Comparison of ENCODE assay signal across 8 cellular contexts in the genomic region with DNA sequence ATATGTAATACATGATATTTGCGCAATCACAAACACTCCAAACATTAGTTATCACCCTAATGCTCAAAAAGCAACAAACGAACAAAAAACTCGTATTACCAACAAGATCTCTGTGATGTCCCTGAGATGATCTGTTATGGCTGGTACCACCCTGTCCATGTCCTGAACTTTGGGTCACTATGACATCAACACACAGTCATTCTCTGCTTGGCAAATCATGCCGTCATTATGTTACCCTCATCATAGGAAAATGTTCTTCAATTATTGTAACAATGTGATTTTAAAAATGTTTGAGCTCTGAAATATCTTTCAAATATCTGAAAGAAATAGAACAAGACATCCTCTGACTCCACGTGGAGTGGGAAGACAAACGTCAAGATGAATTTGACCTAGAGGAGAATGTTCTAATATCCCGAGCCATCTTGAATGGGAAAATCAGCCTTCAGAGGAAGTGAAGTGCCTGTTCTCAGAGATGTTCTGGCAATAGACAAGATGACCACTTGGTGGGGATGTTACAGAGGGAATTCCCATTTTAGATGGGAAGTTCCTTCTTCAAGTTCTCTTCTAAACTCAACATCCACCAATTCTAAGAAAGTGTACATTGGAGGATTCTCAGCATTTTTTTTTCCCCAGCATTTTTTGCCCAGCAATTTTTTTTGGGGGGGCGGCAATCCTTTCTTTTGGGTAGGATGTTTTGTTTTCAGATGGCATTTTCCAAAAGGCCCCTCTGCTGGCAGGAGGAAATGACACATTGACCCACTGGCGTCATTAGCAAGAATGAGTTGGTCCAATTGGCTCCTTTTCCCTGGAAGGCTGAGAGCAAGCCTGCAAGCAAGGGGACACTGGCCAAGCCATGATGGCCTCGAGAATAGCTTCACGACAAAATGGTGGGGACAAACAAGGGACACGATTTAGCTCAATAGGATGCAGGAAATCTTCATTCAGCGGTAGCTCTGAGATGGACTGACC. TPM values are rescaled to one million over a fixed set of nuclear protein-coding genes. Genes with fewer than 3 reads are reported as not detected.
A peak's percentile ranks its signal among the peaks of the same experiment; 100 is the strongest.
DNase-seq lines count a peak whose midpoint lies in the region; ATAC-seq, FAIRE-seq and TF ChIP-seq lines count a peak whose summit lies in the region.

No MANE protein-coding gene starts in this region.

- no peaks in the 10 kb centered on the region for H3K4me1 Mint-ChIP-seq in CD8-positive, alpha-beta T cell (ENCODE audit: low read depth)

- peak; percentile 77 to 86 for TF ChIP-seq RAD21 in K562 (CRISPR knock-in tag; conservative IDR thresholded peaks at IDR 0.05 in 1 of 2, IDR thresholded peaks at IDR 0.05 in 1 of 2)

- in situ Hi-C loops in K562 (cut with MboI), result no loop called here

- no peaks in the 10 kb centered on the region for H3K9me1 ChIP-seq in K562 (ENCODE audit: control insufficient read depth, insufficient read depth, low read length)

- no peaks in the 10 kb centered on the region for H3K4me1 ChIP-seq in K562 (replicated peaks in 1 of 2; ENCODE audit: control insufficient read depth in 2 of 2, insufficient read depth in 2 of 2, low read length in 2 of 2)
- H3K4me1 ChIP-seq in CD8-positive, alpha-beta T cell (ENCODE audit: insufficient read depth, low read length), result no peaks in the 10 kb centered on the region

- no peaks in the 10 kb centered on the region for H3K36me3 ChIP-seq in K562 (ENCODE audit: control insufficient read depth, insufficient read depth, low read length)
- H3K36me3 ChIP-seq in CD8-positive, alpha-beta T cell (ENCODE audit: insufficient read depth, low read length), result no peaks in the 10 kb centered on the region

- no peak overlapping the region for H3K27ac ChIP-seq in K562 (ENCODE audit: extremely low read depth, low read depth, low read length)
- no peak overlapping the region for H3K27ac ChIP-seq in CD8-positive, alpha-beta T cell (ENCODE audit: low read depth, low read length)

- peaks cover 22% of the 10 kb centered on the region for H3K27me3 Mint-ChIP-seq in CD8-positive, alpha-beta T cell (ENCODE audit: low read depth)

- H3K4me2 ChIP-seq in K562 (ENCODE audit: insufficient read depth, low read length), result no peak overlapping the region

- no peak overlapping the region for H2AFZ ChIP-seq in K562 (ENCODE audit: low read depth, low read length)

- peak; percentile 51 for DNase-seq in GM10266 (ENCODE audit: extremely low spot score)
- DNase-seq in NB4 (ENCODE audit: low read depth), result peak; percentile 59
- DNase-seq in K562 (ENCODE audit: extremely low read depth in 1 of 4, low spot score in 3 of 4), result peak; percentile 18 to 45 (median 32)
- DNase-seq in midbrain (lab: John Stamatoyannopoulos, UW), result peak; percentile 44
- DNase-seq in RPMI8226, result no peak
- no peak for DNase-seq in CD8-positive, alpha-beta T cell
- DNase-seq in stimulated activated CD4-positive, alpha-beta T cell treated with anti-CD3 and anti-CD28 coated beads, Interleukin-4, amount 100 ng/mL, for 24 hours, result no peak

- ATAC-seq in K562 (peak; percentile 47; the same call in 1 of the 3 replicates), HG02938 (IDR thresholded peaks at IDR 0.05; ENCODE audit: unreplicated experiment) (no peak)
- ATAC-seq in CD8-positive, alpha-beta T cell, result no peak

- no TSS peak for BruUV-seq in K562 (replicated peaks; lab: Mats Ljungman, UMichigan)

- 0% methylated on average over 13 of the region's 13 CpGs for WGBS in K562 (ENCODE audit: insufficient coverage, low coverage, missing lambda C conversion rate)

- H3K9me3 Mint-ChIP-seq in CD8-positive, alpha-beta T cell, result no peaks in the 10 kb centered on the region

- CTCF ChIA-PET in K562 (lab: Yijun Ruan, JAX; ENCODE audit: low intra/inter-chr PET ratio), result interaction anchor here (1.2 to 1.6 kb wide), 2 partner anchors 198 to 201 kb away, joined by 3 to 17 read pairs; no protein-coding TSS in a partner anchor
- CTCF ChIA-PET in CD8-positive, alpha-beta T cell (lab: Charles Lee), result interaction anchor here (1.0 to 1.9 kb wide), 3 partner anchors 103 to 199 kb away, joined by 3 to 8 read pairs (median 4); no protein-coding TSS in a partner anchor

- no peak overlapping the region for H3K9ac ChIP-seq in K562 (ENCODE audit: insufficient read depth in 1 of 2, low read depth in 2 of 2, low read length in 2 of 2)

- no peaks in the 10 kb centered on the region for H3K36me3 Mint-ChIP-seq in CD8-positive, alpha-beta T cell

- no peak overlapping the region for H3K27ac Mint-ChIP-seq in CD8-positive, alpha-beta T cell

- no peaks in the 10 kb centered on the region; a peak in 3 of 5 replicates for H3K27me3 ChIP-seq in K562 (ENCODE audit: control insufficient read depth in 2 of 2, insufficient read depth in 2 of 2, low read length in 2 of 2)
- no peaks in the 10 kb centered on the region for H3K27me3 ChIP-seq in CD8-positive, alpha-beta T cell (ENCODE audit: insufficient read depth, low read length)

- no peak for TF ChIP-seq EP300 in K562 (IDR thresholded peaks at IDR 0.05; ENCODE audit: low read length)

- no peak overlapping the region for H3K4me3 Mint-ChIP-seq in CD8-positive, alpha-beta T cell

- intact Hi-C loops in K562 (cut with micrococcal nuclease), result loop anchor here (1.0 kb wide), 1 partner anchor 199 kb away; no protein-coding TSS in a partner anchor
- intact Hi-C loops in CD8-positive, alpha-beta T cell (cut with DNase I, micrococcal nuclease), result loop anchor here (1.0 kb wide), 1 partner anchor 199 kb away; no protein-coding TSS in a partner anchor

- TF ChIP-seq CTCF in GM10266 (IDR thresholded peaks at IDR 0.05; ENCODE audit: control insufficient read depth, insufficient read depth, low read depth, missing control alignments) (peak; percentile 37), NB4 (IDR thresholded peaks at IDR 0.05; ENCODE audit: low read depth, low read length) (peak; percentile 65), K562 (IDR thresholded peaks at IDR 0.05 in 2 of 3, conservative IDR thresholded peaks at IDR 0.05 in 1 of 3; ENCODE audit: insufficient read depth in 2 of 3, low read depth in 1 of 3, low read length in 3 of 3) (peak; percentile 34 to 72 (median 50); a peak in 4 of 6 replicates)
- TF ChIP-seq CTCF in CD8-positive, alpha-beta T cell (IDR thresholded peaks at IDR 0.05), result no peak

- no peaks in the 10 kb centered on the region for H3K9me3 ChIP-seq in K562 (replicated peaks; ENCODE audit: control insufficient read depth, insufficient read depth, low read depth, low read length)
- H3K9me3 ChIP-seq in CD8-positive, alpha-beta T cell (ENCODE audit: low read length), result no peaks in the 10 kb centered on the region

- H3K4me3 ChIP-seq in NB4 (ENCODE audit: low read depth, low read length) (no peak overlapping the region), K562 (no peak overlapping the region)
- H3K4me3 ChIP-seq in CD8-positive, alpha-beta T cell (ENCODE audit: low read depth, low read length), result no peak overlapping the region

- no peaks in the 10 kb centered on the region for H4K20me1 ChIP-seq in K562 (replicated peaks; ENCODE audit: control insufficient read depth, insufficient read depth, low read length)

- peak; percentile 55 for FAIRE-seq in K562 (lab: Jason Lieb, UNC)

- POLR2A ChIA-PET in K562 (lab: Yijun Ruan, JAX), result interaction anchor here (0.6 kb wide), 1 partner anchor 43 kb away, joined by 3 read pairs; no protein-coding TSS in a partner anchor
- POLR2A ChIA-PET in CD8-positive, alpha-beta T cell (lab: Charles Lee), result no interaction called here

- TF ChIP-seq POLR2A in NB4 (IDR thresholded peaks at IDR 0.05; ENCODE audit: extremely low read depth, insufficient read length) (no peak), K562 (conservative IDR thresholded peaks at IDR 0.05) (no peak)

- H3K79me2 ChIP-seq in K562 (ENCODE audit: control insufficient read depth, insufficient read depth, low read length), result no peaks in the 10 kb centered on the region

TF ChIP-seq in K562, 482 proteins besides CTCF, POLR2A, EP300 and RAD21 (continues in another document):
- TF ChIP-seq SPI1 (IDR thresholded peaks at IDR 0.05; ENCODE audit: borderline replicate concordance, low read depth, low read length), result peak; percentile 51; the same call in 1 of the 2 replicates

RNA-seq across cellular contexts. Expression of a gene that starts 3.7 kb away (rescaled TPM):
- not detected in 2 replicates for total RNA-seq in K562 (2011; cell fraction: chromatin; rRNA removed; ENCODE audit: low replicate concordance)
- not detected in 2 replicates for total RNA-seq in K562 (2011; cell fraction: nucleolus; rRNA removed)
- not detected in 2 replicates for total RNA-seq in K562 (2011; cell fraction: nucleoplasm; rRNA removed)
- total RNA-seq in K562 (2014; rRNA removed), result not detected in 2 replicates
- not detected in 2 replicates for total RNA-seq in K562 (2014; rRNA removed; fragmentation: Illumina TruSeq; extraction: Trizol)
- total RNA-seq in K562 (2015; rRNA removed; fragmentation: Illumina TruSeq; extraction: Trizol), result not detected in 2 replicates
- not detected in 2 replicates for total RNA-seq in K562 (2021)
- polyA plus RNA-seq in K562 (2011; rRNA removed), result not detected in 2 replicates
- polyA plus RNA-seq in K562 (2011; cell fraction: cytosol; rRNA removed), result not detected in 2 replicates
- polyA plus RNA-seq in K562 (2011; cell fraction: nucleus; rRNA removed), result not detected in 2 replicates
- polyA plus RNA-seq in K562 (2012), result not detected in 2 replicates
- not detected in 2 replicates for polyA plus RNA-seq in K562 (2014; fragmentation: Illumina TruSeq; extraction: Trizol)
- polyA plus RNA-seq in K562 (2014; fragmentation: Nextera tagmentation; extraction: Ambion mirVana), result not detected
- polyA plus RNA-seq in K562 (2014; rRNA removed), result not detected in 2 replicates
- not detected in 2 replicates for polyA minus RNA-seq in K562 (2011; rRNA and poly(A)+ RNA removed)
- not detected in 2 replicates for polyA minus RNA-seq in K562 (2011; cell fraction: cytosol; rRNA and poly(A)+ RNA removed)
- polyA minus RNA-seq in K562 (2011; cell fraction: nucleus; rRNA and poly(A)+ RNA removed), result not detected in 2 replicates
- total RNA-seq in CD8-positive, alpha-beta T cell, result not detected

RNA-seq across cellular contexts. Expression of a gene that starts 20.1 kb away (rescaled TPM):
- total RNA-seq in K562 (2011; cell fraction: chromatin; rRNA removed; ENCODE audit: low replicate concordance), result 0.12 and 1.2 TPM in 2 replicates
- 0.17 and 0.39 TPM in 2 replicates for total RNA-seq in K562 (2011; cell fraction: nucleolus; rRNA removed)
- total RNA-seq in K562 (2011; cell fraction: nucleoplasm; rRNA removed), result 0.07 and 0.31 TPM in 2 replicates
- 0.29 and 0.64 TPM in 2 replicates for total RNA-seq in K562 (2014; rRNA removed)
- total RNA-seq in K562 (2014; rRNA removed; fragmentation: Illumina TruSeq; extraction: Trizol), result 0.29 and 0.64 TPM in 2 replicates
- total RNA-seq in K562 (2015; rRNA removed; fragmentation: Illumina TruSeq; extraction: Trizol), result 0.22 and 0.49 TPM in 2 replicates
- total RNA-seq in K562 (2021), result 0.42 and 0.92 TPM in 2 replicates
- polyA plus RNA-seq in K562 (2011; rRNA removed), result 0.22 and 0.25 TPM in 2 replicates
- polyA plus RNA-seq in K562 (2011; cell fraction: cytosol; rRNA removed), result 0.01 and 0.10 TPM in 2 replicates
- 0.14 and 0.15 TPM in 2 replicates for polyA plus RNA-seq in K562 (2011; cell fraction: nucleus; rRNA removed)
- 0.40 and 2.6 TPM in 2 replicates for polyA plus RNA-seq in K562 (2012)
- polyA plus RNA-seq in K562 (2014; fragmentation: Illumina TruSeq; extraction: Trizol), result 0.22 and 0.54 TPM in 2 replicates
- 1 to 10 TPM in 1 of 2 experiments, under 1 TPM in 1; 0.77 to 1.3 TPM for polyA plus RNA-seq in K562 (2014; fragmentation: Nextera tagmentation; extraction: Ambion mirVana)
- 0.13 and 0.46 TPM in 2 replicates for polyA plus RNA-seq in K562 (2014; rRNA removed)
- polyA minus RNA-seq in K562 (2011; rRNA and poly(A)+ RNA removed), result 0.60 and 0.67 TPM in 2 replicates
- not detected in 2 replicates for polyA minus RNA-seq in K562 (2011; cell fraction: cytosol; rRNA and poly(A)+ RNA removed)
- 0.11 and 0.27 TPM in 2 replicates for polyA minus RNA-seq in K562 (2011; cell fraction: nucleus; rRNA and poly(A)+ RNA removed)
- 1 to 10 TPM; 5.6 to 6.7 TPM for total RNA-seq in CD8-positive, alpha-beta T cell

Comparison
In these comparisons a context has a peak if more than half of its experiments do, and no peak if none do; other contexts are left out.
1. DNase-seq: peak in GM10266 (single experiment), NB4 (single experiment), K562 (4 of 4) and midbrain (single experiment); none in RPMI8226 (single experiment), CD8-positive, alpha-beta T cell (0 of 7) and stimulated activated CD4-positive, alpha-beta T cell treated with anti-CD3 and anti-CD28 coated beads, Interleukin-4, amount 100 ng/mL, for 24 hours (single experiment).